9 cellular contexts compared by ENCODE assay signal in the genomic region with DNA sequence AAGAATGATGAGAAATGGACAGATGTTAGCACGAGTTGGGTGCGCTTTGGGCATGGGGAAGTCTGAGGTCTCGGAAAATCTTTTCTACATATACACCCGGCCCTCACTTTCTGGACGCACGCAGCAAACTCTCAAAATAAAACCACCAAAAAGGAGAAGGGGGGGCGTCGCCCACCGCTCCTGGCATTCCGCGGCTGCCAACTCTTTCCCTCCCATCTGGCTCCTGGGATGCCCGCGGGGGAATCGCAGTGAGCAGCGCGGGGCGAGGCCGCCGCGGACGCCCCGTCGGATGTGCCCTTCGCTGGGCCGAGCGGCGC. TPM values are rescaled to one million over a fixed set of nuclear protein-coding genes. Genes with fewer than 3 reads are reported as not detected.
DNase-seq lines count a peak whose midpoint lies in the region; ATAC-seq, FAIRE-seq and TF ChIP-seq lines count a peak whose summit lies in the region.
"Had no signal": no experiment of that assay in that cellular context is flagged by ENCODE, and none has a peak within 500 bp of the region (broad histone marks: within the 10 kb centered on the region; RNA-seq: fewer than 3 reads in every experiment).

No MANE protein-coding gene starts in this region.

- no peak for ATAC-seq in GM18873 (IDR thresholded peaks at IDR 0.05; ENCODE audit: low FRiP score, unreplicated experiment)

- H3K4me1 ChIP-seq in BLaER1 = peaks cover 65% of the 10 kb centered on the region
- H3K4me1 ChIP-seq in Peyer's patch = peaks cover 0 to 17% (median 4%) of the 10 kb centered on the region in 4 donors
- H3K4me1 ChIP-seq in esophagus (ENCODE audit: control insufficient read depth in 2 of 2, insufficient read depth in 2 of 2, low read length in 1 of 2) = peaks cover 0 to 6% of the 10 kb centered on the region in 2 donors

- H3K4me2 ChIP-seq in BLaER1 = peak overlapping the region; percentile 85

- H3K27me3 Mint-ChIP-seq in neural crest cell (ENCODE audit: low read depth) = peaks cover 69% of the 10 kb centered on the region

- 11 to 15% methylated on average over 18 to 27 of the region's 27 CpGs for WGBS in esophagus, 2 donors

- TF ChIP-seq CTCF in Peyer's patch (IDR thresholded peaks at IDR 0.05) (no peak), neural crest cell (conservative IDR thresholded peaks at IDR 0.05) (no peak), D721Med (IDR thresholded peaks at IDR 0.05; ENCODE audit: insufficient read depth, missing control alignments) (no peak)

- peak overlapping the region; percentile 75 for H3K4me3 Mint-ChIP-seq in neural crest cell

- peak overlapping the region; percentile 92 for H3K9ac ChIP-seq in BLaER1

- H3K27ac Mint-ChIP-seq in neural crest cell (ENCODE audit: unreplicated experiment) = no peak overlapping the region

- H3K9me3 Mint-ChIP-seq in neural crest cell = no peaks in the 10 kb centered on the region

- H3K27ac ChIP-seq in BLaER1 (peak overlapping the region; percentile 97), Peyer's patch (peak overlapping the region; percentile 74 to 93 (median 83)), esophagus (ENCODE audit: low read depth in 2 of 2, low read length in 1 of 2) (peak overlapping the region; percentile 79 to 83)

- H3K4me3 ChIP-seq in BLaER1 (peak overlapping the region; percentile 85), Peyer's patch (peak overlapping the region; percentile 42 to 73 (median 58)), esophagus (ENCODE audit: low read depth in 1 of 2, low read length in 2 of 2) (peak overlapping the region; percentile 42 to 66)

- H3K9me3 ChIP-seq in BLaER1 (peaks cover 10% of the 10 kb centered on the region), Peyer's patch (no peaks in the 10 kb centered on the region), esophagus (ENCODE audit: control insufficient read depth in 2 of 2, insufficient read depth in 1 of 2, low read depth in 1 of 2, low read length in 1 of 2) (no peaks in the 10 kb centered on the region)

- DNase-seq in Peyer's patch (no peak), neural crest cell (ENCODE audit: low read depth, low spot score) (no peak), Ammon's horn (ENCODE audit: low spot score) (no peak), D721Med (ENCODE audit: insufficient read length, low spot score) (no peak), NCI-H524 (lab: John Stamatoyannopoulos, UW) (no peak)
- DNase-seq: NCI-H2029 had no signal

- peaks cover 12% of the 10 kb centered on the region for H3K4me1 Mint-ChIP-seq in neural crest cell

- H3K36me3 Mint-ChIP-seq in neural crest cell (ENCODE audit: low read depth) = no peaks in the 10 kb centered on the region

- H3K36me3 ChIP-seq in BLaER1 = peaks cover 33% of the 10 kb centered on the region
- H3K36me3 ChIP-seq in Peyer's patch = no peaks in the 10 kb centered on the region
- H3K36me3 ChIP-seq in esophagus (ENCODE audit: control insufficient read depth in 2 of 2, insufficient read depth in 2 of 2, low read length in 1 of 2) = no peaks in the 10 kb centered on the region

- no peak for TF ChIP-seq POLR2A in Peyer's patch (IDR thresholded peaks at IDR 0.05)

- H3K27me3 ChIP-seq in BLaER1 (no peaks in the 10 kb centered on the region), Peyer's patch (peaks cover 0 to 5% of the 10 kb centered on the region in 2 donors), esophagus (ENCODE audit: control insufficient read depth in 1 of 2, insufficient read depth in 2 of 2, low read length in 2 of 2) (no peaks in the 10 kb centered on the region)

- peaks cover 11% of the 10 kb centered on the region; the same call in 1 of the 2 replicates for H4K20me1 ChIP-seq in BLaER1

- FAIRE-seq in D721Med (lab: Jason Lieb, UNC) = no peak

RNA-seq across cellular contexts. Expression of gene IGFBP7, which starts 0.7 kb away (rescaled TPM):
- total RNA-seq in Peyer's patch (10 to 100 TPM; 37.1 to 92.1 (median 79.1) TPM), neural crest cell (0.55 and 0.82 TPM in 2 replicates)
- 10 to 100 TPM; 27.6 to 80.7 TPM for polyA plus RNA-seq in esophagus

Comparison
In these comparisons a context has a peak if more than half of its experiments do, and no peak if none do; other contexts are left out.
1. RNA of gene IGFBP7, which starts 0.7 kb away (total RNA-seq): 37.1 to 92.1 TPM in Peyer's patch; 0.55 to 0.82 TPM in neural crest cell; every median in the first group is over 10 times any median in the second.
2. Peak in every context shown above with its lines, with median percentiles within 50 percentile points of each other: H3K27ac ChIP-seq and H3K4me3 ChIP-seq.